29 cellular contexts compared by ENCODE assay signal in genomic region chr9:117103711-117104110, GRCh38.
"Had no signal": no experiment of that assay in that cellular context is flagged by ENCODE, and none has a peak within 500 bp of the region (broad histone marks: within the 10 kb centered on the region; RNA-seq: fewer than 3 reads in every experiment).

No MANE protein-coding gene starts in this region.

- H3K9me3 ChIP-seq: breast epithelium, esophagus muscularis mucosa, heart right ventricle, left ventricle myocardium inferior, right atrium auricular region, vagina had no signal

- H3K36me3 ChIP-seq: breast epithelium, esophagus muscularis mucosa, heart right ventricle, left ventricle myocardium inferior, neural progenitor cell, right atrium auricular region, vagina had no signal

- DNase-seq: activated B cell treated with CpG ODN at 0.5 μM for 24 hours; activated CD4-positive, alpha-beta T cell treated with anti-CD3 and anti-CD28 coated beads, Interleukin-2, amount 50 U/mL, for 1 hour; activated CD8-positive, alpha-beta T cell treated with anti-CD3 and anti-CD28 coated beads for 36 hours; activated naive CD8-positive, alpha-beta T cell treated with anti-CD3 and anti-CD28 coated beads, Interleukin-2, amount 50 U/mL, for 24 hours; activated T-cell treated with anti-CD3 and anti-CD28 coated beads, Interleukin-2, amount 50 U/mL, for 4 hours; amygdala; dermis blood vessel endothelial cell; effector CD4-positive, alpha-beta T cell; foreskin melanocyte; heart right ventricle; kidney glomerular epithelial cell; left ventricle myocardium inferior; mesendoderm; natural killer cell; occipital lobe; stimulated activated CD4-positive, alpha-beta T cell treated with anti-CD3 and anti-CD28 coated beads, Interleukin-1b, Interleukin-23, amount 100 ng/mL, for 48 hours; stimulated activated CD4-positive, alpha-beta T cell treated with anti-CD3 and anti-CD28 coated beads, Interleukin-4, amount 100 ng/mL, for 4 hours; stimulated activated CD8-positive, alpha-beta memory T cell treated with anti-CD3 and anti-CD28 coated beads, Interleukin-4, amount 100 ng/mL, for 48 hours; stimulated activated naive CD8-positive, alpha-beta T cell treated with anti-CD3 and anti-CD28 coated beads, Interleukin-15, amount 100 ng/mL, for 72 hours; substantia nigra had no signal

- ATAC-seq: activated CD8-positive, alpha-beta T cell treated with anti-CD3 and anti-CD28 coated beads for 36 hours; activated naive CD8-positive, alpha-beta T cell treated with anti-CD3 and anti-CD28 coated beads, Interleukin-2, amount 50 U/mL, for 24 hours; activated T-cell treated with anti-CD3 and anti-CD28 coated beads, Interleukin-2, amount 50 U/mL, for 4 hours; heart right ventricle; natural killer cell; stimulated activated memory B cell treated with anti-CD40 and anti-IgM and Interleukin-4, amounts not matched to agents 10 μg/mL and 1 μg/mL and 100 μg/mL, for 72 hours; stimulated activated naive CD8-positive, alpha-beta T cell treated with anti-CD3 and anti-CD28 coated beads, Interleukin-15, amount 100 ng/mL, for 72 hours had no signal

- H3K27me3 ChIP-seq: breast epithelium, neural progenitor cell, right atrium auricular region, vagina had no signal

- H3K4me3 ChIP-seq: breast epithelium, esophagus muscularis mucosa, heart right ventricle, left ventricle myocardium inferior, lung, neural progenitor cell, right atrium auricular region, smooth muscle cell, vagina had no signal

- H3K27ac ChIP-seq: breast epithelium, esophagus muscularis mucosa, heart right ventricle, left ventricle myocardium inferior, neural progenitor cell, parathyroid adenoma, right atrium auricular region, vagina had no signal

- H3K4me1 ChIP-seq: breast epithelium, esophagus muscularis mucosa, heart right ventricle, left ventricle myocardium inferior, neural progenitor cell, parathyroid adenoma, right atrium auricular region, vagina had no signal
